Comparison of ENCODE assay signal across 24 cellular contexts in genomic region chr2:132429941-132430573, GRCh38. TPM values are rescaled to one million over a fixed set of nuclear protein-coding genes. Genes with fewer than 3 reads are reported as not detected.
"Had no signal": no experiment of that assay in that cellular context is flagged by ENCODE, and none has a peak within 500 bp of the region (broad histone marks: within the 10 kb centered on the region; RNA-seq: fewer than 3 reads in every experiment).

No MANE protein-coding gene starts in this region.

- H3K9me3 ChIP-seq: neutrophil, psoas muscle, right lobe of liver, testis, upper lobe of right lung had no signal

- H3K9me3 Mint-ChIP-seq: stimulated activated memory B cell treated with anti-CD40 and anti-IgM and Interleukin-4, amounts not matched to agents 10 μg/mL and 1 μg/mL and 100 μg/mL, for 72 hours had no signal

- H3K27me3 ChIP-seq: dorsolateral prefrontal cortex, neutrophil, right lobe of liver, spleen, testis, tibial nerve, upper lobe of right lung had no signal

- H3K4me3 ChIP-seq: dorsolateral prefrontal cortex, heart left ventricle, mucosa of descending colon, psoas muscle, right lobe of liver, spleen, testis, tibial nerve, upper lobe of right lung had no signal

- H3K27ac ChIP-seq: dorsolateral prefrontal cortex, heart left ventricle, neutrophil, psoas muscle, right lobe of liver, spleen, testis, tibial nerve, upper lobe of right lung had no signal

- FAIRE-seq: endometrium, frontal cortex had no signal

- H3K36me3 ChIP-seq: heart left ventricle, neutrophil, right lobe of liver, spleen, tibial nerve, upper lobe of right lung had no signal

- H3K4me1 Mint-ChIP-seq: naive thymus-derived CD8-positive, alpha-beta T cell; stimulated activated memory B cell treated with anti-CD40 and anti-IgM and Interleukin-4, amounts not matched to agents 10 μg/mL and 1 μg/mL and 100 μg/mL, for 72 hours; stimulated activated naive CD8-positive, alpha-beta T cell treated with anti-CD3 and anti-CD28 coated beads, Interleukin-15, amount 100 ng/mL, for 72 hours had no signal

- DNase-seq: cortex of kidney; dorsolateral prefrontal cortex; effector CD8-positive, alpha-beta T cell; heart left ventricle; hippocampal formation; kidney glomerular epithelial cell; mucosa of descending colon; naive thymus-derived CD8-positive, alpha-beta T cell; psoas muscle; retina; right lobe of liver; spleen; stimulated activated CD4-positive, alpha-beta T cell treated with anti-CD3 and anti-CD28 coated beads, Interleukin-15, amount 100 ng/mL, for 24 hours; stimulated activated CD4-positive, alpha-beta T cell treated with anti-CD3 and anti-CD28 coated beads, Interleukin-1b, Interleukin-23, amount 100 ng/mL, for 48 hours; stimulated activated CD4-positive, alpha-beta T cell treated with anti-CD3 and anti-CD28 coated beads, Interleukin-4, amount 100 ng/mL, for 24 hours; stimulated activated naive CD8-positive, alpha-beta T cell treated with anti-CD3 and anti-CD28 coated beads, Interleukin-15, amount 100 ng/mL, for 72 hours; testis; upper lobe of right lung had no signal

- H3K27ac Mint-ChIP-seq: naive thymus-derived CD8-positive, alpha-beta T cell; stimulated activated memory B cell treated with anti-CD40 and anti-IgM and Interleukin-4, amounts not matched to agents 10 μg/mL and 1 μg/mL and 100 μg/mL, for 72 hours; stimulated activated naive CD8-positive, alpha-beta T cell treated with anti-CD3 and anti-CD28 coated beads, Interleukin-15, amount 100 ng/mL, for 72 hours had no signal

- ATAC-seq: heart left ventricle; left lobe of liver; mucosa of descending colon; naive thymus-derived CD8-positive, alpha-beta T cell; psoas muscle; stimulated activated memory B cell treated with anti-CD40 and anti-IgM and Interleukin-4, amounts not matched to agents 10 μg/mL and 1 μg/mL and 100 μg/mL, for 72 hours; stimulated activated naive CD8-positive, alpha-beta T cell treated with anti-CD3 and anti-CD28 coated beads, Interleukin-15, amount 100 ng/mL, for 72 hours; upper lobe of right lung had no signal

- H3K36me3 Mint-ChIP-seq: naive thymus-derived CD8-positive, alpha-beta T cell; stimulated activated memory B cell treated with anti-CD40 and anti-IgM and Interleukin-4, amounts not matched to agents 10 μg/mL and 1 μg/mL and 100 μg/mL, for 72 hours had no signal

- H3K4me3 Mint-ChIP-seq: naive thymus-derived CD8-positive, alpha-beta T cell; stimulated activated memory B cell treated with anti-CD40 and anti-IgM and Interleukin-4, amounts not matched to agents 10 μg/mL and 1 μg/mL and 100 μg/mL, for 72 hours; stimulated activated naive CD8-positive, alpha-beta T cell treated with anti-CD3 and anti-CD28 coated beads, Interleukin-15, amount 100 ng/mL, for 72 hours had no signal

- H3K4me1 ChIP-seq: heart left ventricle, psoas muscle, spleen, testis, tibial nerve, upper lobe of right lung had no signal

RNA-seq across cellular contexts. Expression of gene GPR39, which starts 13.5 kb away (rescaled TPM):
- total RNA-seq: heart left ventricle; naive thymus-derived CD8-positive, alpha-beta T cell; psoas muscle; spleen had no signal
- polyA plus RNA-seq: naive thymus-derived CD8-positive, alpha-beta T cell had no signal
